39 cellular contexts compared by ENCODE assay signal in genomic region chr16:80296034-80296433, GRCh38.
"Had no signal": no experiment of that assay in that cellular context is flagged by ENCODE, and none has a peak within 500 bp of the region (broad histone marks: within the 10 kb centered on the region; RNA-seq: fewer than 3 reads in every experiment).

No MANE protein-coding gene starts in this region.

- H3K4me1 Mint-ChIP-seq: activated naive CD4-positive, alpha-beta T cell treated with anti-CD3 and anti-CD28 coated beads, Interleukin-2, amount 10 ng/mL, durations not matched to agents 7 days and 5 days; activated naive CD4-positive, alpha-beta T cell treated with anti-CD3 and anti-CD28 coated beads, Interleukin-2, amount 50 U/mL, for 24 hours; activated naive CD8-positive, alpha-beta T cell treated with anti-CD3 and anti-CD28 coated beads for 36 hours; activated naive CD8-positive, alpha-beta T cell treated with anti-CD3 and anti-CD28 coated beads, Interleukin-2, amount 10 ng/mL, durations not matched to agents 7 days and 5 days; activated naive CD8-positive, alpha-beta T cell treated with anti-CD3 and anti-CD28 coated beads, Interleukin-2, amount 50 U/mL, for 24 hours; activated T-helper 17 cell treated with anti-CD3 and anti-CD28 coated beads, Interleukin-2, amount 50 U/mL, for 72 hours; central memory CD8-positive, alpha-beta T cell had no signal

- FAIRE-seq: bronchial epithelial cell had no signal

- H3K9me3 ChIP-seq: adrenal gland, ascending aorta, body of pancreas, breast epithelium had no signal

- H3K27ac Mint-ChIP-seq: activated naive CD4-positive, alpha-beta T cell treated with anti-CD3 and anti-CD28 coated beads for 36 hours; activated naive CD4-positive, alpha-beta T cell treated with anti-CD3 and anti-CD28 coated beads, Interleukin-2, amount 10 ng/mL, durations not matched to agents 7 days and 5 days; activated naive CD4-positive, alpha-beta T cell treated with anti-CD3 and anti-CD28 coated beads, Interleukin-2, amount 50 U/mL, for 24 hours; activated naive CD4-positive, alpha-beta T cell treated with anti-CD3 and anti-CD28 coated beads, Interleukin-2, amount 50 U/mL, for 72 hours; activated naive CD8-positive, alpha-beta T cell; activated naive CD8-positive, alpha-beta T cell treated with anti-CD3 and anti-CD28 coated beads for 36 hours; activated naive CD8-positive, alpha-beta T cell treated with anti-CD3 and anti-CD28 coated beads, Interleukin-2, amount 10 ng/mL, durations not matched to agents 7 days and 5 days; activated naive CD8-positive, alpha-beta T cell treated with anti-CD3 and anti-CD28 coated beads, Interleukin-2, amount 50 U/mL, for 24 hours; activated T-cell treated with anti-CD3 and anti-CD28 coated beads, Interleukin-2, amount 50 U/mL, for 24 hours; activated T-cell treated with anti-CD3 and anti-CD28 coated beads, Interleukin-2, amount 50 U/mL, for 72 hours; activated T-helper 1 cell treated with anti-CD3 and anti-CD28 coated beads, Interleukin-12 subunit alpha, Interleukin-12 subunit beta, Interleukin-2, Interleukin-4 antibody, amounts not matched to agents 30 ng/mL and 10 ng/mL and 1 ng/mL, durations not matched to agents 14 hours and 24 hours and 36 hours; activated T-helper 17 cell treated with anti-CD3 and anti-CD28 coated beads, Interleukin-2, amount 50 U/mL, for 72 hours; activated T-helper 2 cell treated with anti-CD3 and anti-CD28 coated beads, Interferon-gamma antibody, Interleukin-2, Interleukin-4, amounts not matched to agents 10 μg/mL and 5 μg/mL and 100 μg/mL, durations not matched to agents 14 hours and 24 hours and 36 hours; brain had no signal

- H3K36me3 Mint-ChIP-seq: activated naive CD4-positive, alpha-beta T cell treated with anti-CD3 and anti-CD28 coated beads, Interleukin-2, amount 10 ng/mL, durations not matched to agents 7 days and 5 days; activated naive CD4-positive, alpha-beta T cell treated with anti-CD3 and anti-CD28 coated beads, Interleukin-2, amount 50 U/mL, for 24 hours; activated naive CD4-positive, alpha-beta T cell treated with anti-CD3 and anti-CD28 coated beads, Interleukin-2, amount 50 U/mL, for 72 hours; activated naive CD8-positive, alpha-beta T cell; activated naive CD8-positive, alpha-beta T cell treated with anti-CD3 and anti-CD28 coated beads for 36 hours; activated naive CD8-positive, alpha-beta T cell treated with anti-CD3 and anti-CD28 coated beads, Interleukin-2, amount 10 ng/mL, durations not matched to agents 7 days and 5 days; brain had no signal

- H3K27ac ChIP-seq: adrenal gland, ascending aorta, body of pancreas, brain microvascular endothelial cell, breast epithelium, cardiac muscle cell had no signal

- H3K4me3 ChIP-seq: adrenal gland, ascending aorta, body of pancreas, breast epithelium, cardiac muscle cell had no signal

- H3K27me3 Mint-ChIP-seq: activated naive CD4-positive, alpha-beta T cell treated with anti-CD3 and anti-CD28 coated beads, Interleukin-2, amount 10 ng/mL, durations not matched to agents 7 days and 5 days; brain had no signal

- H3K9me3 Mint-ChIP-seq: activated naive CD4-positive, alpha-beta T cell treated with anti-CD3 and anti-CD28 coated beads for 36 hours; activated naive CD4-positive, alpha-beta T cell treated with anti-CD3 and anti-CD28 coated beads, Interleukin-2, amount 10 ng/mL, durations not matched to agents 7 days and 5 days; activated naive CD4-positive, alpha-beta T cell treated with anti-CD3 and anti-CD28 coated beads, Interleukin-2, amount 50 U/mL, for 24 hours; activated naive CD8-positive, alpha-beta T cell treated with anti-CD3 and anti-CD28 coated beads for 36 hours; activated naive CD8-positive, alpha-beta T cell treated with anti-CD3 and anti-CD28 coated beads, Interleukin-2, amount 50 U/mL, for 24 hours; activated T-cell treated with anti-CD3 and anti-CD28 coated beads, Interleukin-2, amount 50 U/mL, for 24 hours; activated T-cell treated with anti-CD3 and anti-CD28 coated beads, Interleukin-2, amount 50 U/mL, for 4 hours; activated T-helper 1 cell treated with anti-CD3 and anti-CD28 coated beads, Interleukin-12 subunit alpha, Interleukin-12 subunit beta, Interleukin-2, Interleukin-4 antibody, amounts not matched to agents 30 ng/mL and 10 ng/mL and 1 ng/mL, durations not matched to agents 14 hours and 24 hours and 36 hours; activated T-helper 17 cell treated with anti-CD3 and anti-CD28 coated beads, Interleukin-2, amount 50 U/mL, for 72 hours; central memory CD8-positive, alpha-beta T cell had no signal

- H3K4me1 ChIP-seq: adrenal gland, body of pancreas, breast epithelium had no signal

- ATAC-seq: activated naive CD4-positive, alpha-beta T cell treated with anti-CD3 and anti-CD28 coated beads, Interleukin-2, amount 50 U/mL, for 72 hours; activated naive CD8-positive, alpha-beta T cell treated with anti-CD3 and anti-CD28 coated beads, Interleukin-2, amount 50 U/mL, for 24 hours; activated T-cell treated with anti-CD3 and anti-CD28 coated beads, Interleukin-2, amount 50 U/mL, for 4 hours; activated T-cell treated with anti-CD3 and anti-CD28 coated beads, Interleukin-2, amount 50 U/mL, for 72 hours; activated T-helper 17 cell treated with anti-CD3 and anti-CD28 coated beads, Interleukin-2, amount 50 U/mL, for 72 hours; body of pancreas had no signal

- DNase-seq: activated effector memory CD4-positive, alpha-beta T cell treated with anti-CD3 and anti-CD28 coated beads, Interleukin-2, amount 50 U/mL, for 16 hours; activated effector memory CD4-positive, alpha-beta T cell treated with Interleukin-2 at 50 U/mL for 16 hours; activated gamma-delta T cell; activated gamma-delta T cell treated with Interleukin-2 at 50 U/mL for 16 hours; activated naive CD4-positive, alpha-beta T cell; activated naive CD4-positive, alpha-beta T cell treated with anti-CD3 and anti-CD28 coated beads for 36 hours; activated naive CD4-positive, alpha-beta T cell treated with anti-CD3 and anti-CD28 coated beads, Interleukin-2, amount 10 ng/mL, durations not matched to agents 7 days and 5 days; activated naive CD4-positive, alpha-beta T cell treated with anti-CD3 and anti-CD28 coated beads, Interleukin-2, amount 50 U/mL, for 16 hours; activated naive CD4-positive, alpha-beta T cell treated with Interleukin-2 at 50 U/mL for 16 hours; activated naive CD8-positive, alpha-beta T cell treated with anti-CD3 and anti-CD28 coated beads for 36 hours; activated naive CD8-positive, alpha-beta T cell treated with anti-CD3 and anti-CD28 coated beads, Interleukin-2, amount 10 ng/mL, durations not matched to agents 7 days and 5 days; activated naive CD8-positive, alpha-beta T cell treated with anti-CD3 and anti-CD28 coated beads, Interleukin-2, amount 50 U/mL, for 24 hours; activated T-cell treated with anti-CD3 and anti-CD28 coated beads, Interleukin-2, amount 50 U/mL, for 1 hour; activated T-cell treated with anti-CD3 and anti-CD28 coated beads, Interleukin-2, amount 50 U/mL, for 24 hours; activated T-cell treated with anti-CD3 and anti-CD28 coated beads, Interleukin-2, amount 50 U/mL, for 4 hours; activated T-cell treated with anti-CD3 and anti-CD28 coated beads, Interleukin-2, amount 50 U/mL, for 48 hours; activated T-cell treated with anti-CD3 and anti-CD28 coated beads, Interleukin-2, amount 50 U/mL, for 72 hours; adrenal gland; amniotic stem cell; amygdala; anterior cingulate cortex; aorta; body of pancreas; brain microvascular endothelial cell; caudate nucleus; central memory CD4-positive, alpha-beta T cell; cerebellar nuclear complex had no signal

- H3K36me3 ChIP-seq: adrenal gland, ascending aorta, brain microvascular endothelial cell, breast epithelium, cardiac muscle cell had no signal

- H3K4me3 Mint-ChIP-seq: activated naive CD4-positive, alpha-beta T cell treated with anti-CD3 and anti-CD28 coated beads for 36 hours; activated naive CD4-positive, alpha-beta T cell treated with anti-CD3 and anti-CD28 coated beads, Interleukin-2, amount 10 ng/mL, durations not matched to agents 7 days and 5 days; activated naive CD4-positive, alpha-beta T cell treated with anti-CD3 and anti-CD28 coated beads, Interleukin-2, amount 50 U/mL, for 24 hours; activated naive CD8-positive, alpha-beta T cell; activated naive CD8-positive, alpha-beta T cell treated with anti-CD3 and anti-CD28 coated beads for 36 hours; activated naive CD8-positive, alpha-beta T cell treated with anti-CD3 and anti-CD28 coated beads, Interleukin-2, amount 10 ng/mL, durations not matched to agents 7 days and 5 days; activated naive CD8-positive, alpha-beta T cell treated with anti-CD3 and anti-CD28 coated beads, Interleukin-2, amount 50 U/mL, for 24 hours; activated T-cell treated with anti-CD3 and anti-CD28 coated beads, Interleukin-2, amount 50 U/mL, for 24 hours; activated T-cell treated with anti-CD3 and anti-CD28 coated beads, Interleukin-2, amount 50 U/mL, for 4 hours; activated T-cell treated with anti-CD3 and anti-CD28 coated beads, Interleukin-2, amount 50 U/mL, for 72 hours; activated T-helper 1 cell treated with anti-CD3 and anti-CD28 coated beads, Interleukin-12 subunit alpha, Interleukin-12 subunit beta, Interleukin-2, Interleukin-4 antibody, amounts not matched to agents 30 ng/mL and 10 ng/mL and 1 ng/mL, durations not matched to agents 14 hours and 24 hours and 36 hours; activated T-helper 17 cell treated with anti-CD3 and anti-CD28 coated beads, Interleukin-2, amount 50 U/mL, for 72 hours; brain; central memory CD8-positive, alpha-beta T cell had no signal

- H3K27me3 ChIP-seq: adrenal gland, ascending aorta, body of pancreas, brain microvascular endothelial cell, breast epithelium had no signal
